ENCODE assay signal across 20 cellular contexts in genomic region chrX:94914235-94914634, GRCh38.
"Had no signal": no experiment of that assay in that cellular context is flagged by ENCODE, and none has a peak within 500 bp of the region (broad histone marks: within the 10 kb centered on the region; RNA-seq: fewer than 3 reads in every experiment).

No MANE protein-coding gene starts in this region.

- H3K27me3 ChIP-seq: ascending aorta had no signal

- H3K36me3 ChIP-seq: ascending aorta, breast epithelium, thoracic aorta had no signal

- H3K4me1 ChIP-seq: ascending aorta, breast epithelium, psoas muscle had no signal

- H3K9me3 ChIP-seq: ascending aorta, breast epithelium, mucosa of descending colon, psoas muscle, thoracic aorta had no signal

- H3K4me3 ChIP-seq: ascending aorta, breast epithelium, mucosa of descending colon, psoas muscle, thoracic aorta had no signal

- DNase-seq: activated CD8-positive, alpha-beta memory T cell treated with anti-CD3 and anti-CD28 coated beads for 24 hours; activated effector memory CD4-positive, alpha-beta T cell treated with anti-CD3 and anti-CD28 coated beads, Interleukin-2, amount 50 U/mL, for 16 hours; activated naive CD4-positive, alpha-beta T cell treated with anti-CD3 and anti-CD28 coated beads, Interleukin-2, amount 50 U/mL, for 16 hours; activated T-cell treated with anti-CD3 and anti-CD28 coated beads, Interleukin-2, amount 50 U/mL, for 72 hours; cerebellar nuclear complex; cortex of kidney; erythroblast; foreskin melanocyte; glutamatergic neuron; kidney; mucosa of descending colon; naive B cell; psoas muscle; stimulated activated CD4-positive, alpha-beta T cell treated with anti-CD3 and anti-CD28 coated beads, Interleukin-4, amount 100 ng/mL, for 4 hours had no signal

- ATAC-seq: activated CD4-positive, CD25-positive, alpha-beta regulatory T cell treated with anti-CD3 and anti-CD28 coated beads, Interleukin-2, amount 50 U/mL, for 24 hours; activated T-cell treated with anti-CD3 and anti-CD28 coated beads, Interleukin-2, amount 50 U/mL, for 72 hours; mucosa of descending colon; psoas muscle; sciatic nerve; stimulated activated memory B cell treated with anti-CD40 and anti-IgM and Interleukin-4, amounts not matched to agents 10 μg/mL and 1 μg/mL and 100 μg/mL, for 72 hours had no signal

- H3K27ac ChIP-seq: ascending aorta, breast epithelium, psoas muscle, thoracic aorta had no signal
